8 cellular contexts compared by ENCODE assay signal in the genomic region with DNA sequence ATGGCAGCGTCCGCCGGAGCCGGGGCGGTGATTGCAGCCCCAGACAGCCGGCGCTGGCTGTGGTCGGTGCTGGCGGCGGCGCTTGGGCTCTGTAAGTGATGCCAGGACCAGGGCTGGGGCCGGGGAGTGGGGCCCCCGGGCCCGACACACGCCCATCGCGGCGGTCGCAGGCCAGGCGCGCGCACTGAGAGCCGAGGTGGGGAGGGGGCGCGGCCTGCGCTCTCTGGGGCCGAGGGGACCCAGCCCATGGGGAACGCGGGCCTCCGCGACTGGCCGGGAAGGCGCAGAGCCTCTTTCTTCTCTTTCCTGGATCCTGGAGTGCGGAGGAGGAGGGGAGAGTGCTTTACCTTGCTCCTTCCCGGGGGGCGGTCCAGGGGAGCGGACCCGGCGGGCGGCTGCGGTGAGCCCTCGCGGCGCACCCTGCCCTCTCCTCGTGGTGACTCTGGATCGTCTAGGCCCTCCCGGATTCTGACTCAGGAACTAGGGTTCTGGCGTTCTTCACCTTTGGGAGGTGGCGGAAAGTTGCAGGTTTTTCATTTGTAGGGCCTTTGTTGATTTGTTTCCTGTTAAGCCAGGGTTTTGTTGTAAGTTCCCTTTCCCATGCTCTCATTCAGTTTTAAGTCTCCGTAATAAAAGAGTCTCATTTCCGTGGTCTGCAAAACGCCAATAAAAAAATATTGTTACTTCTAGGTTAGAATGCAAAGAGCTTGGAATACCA. TPM values are rescaled to one million over a fixed set of nuclear protein-coding genes. Genes with fewer than 3 reads are reported as not detected.
DNase-seq lines count a peak whose midpoint lies in the region; ATAC-seq and TF ChIP-seq lines count a peak whose summit lies in the region.

No MANE protein-coding gene starts in this region.

- H3K4me1 ChIP-seq in DND-41 (ENCODE audit: insufficient read depth, low read length) (peaks cover 46% of the 10 kb centered on the region), liver (ENCODE audit: control insufficient read depth in 4 of 4, insufficient read depth in 4 of 4, low read length in 3 of 4) (peaks cover 2 to 18% (median 9%) of the 10 kb centered on the region in 4 donors)

- peaks cover 14% of the 10 kb centered on the region for H4K20me1 ChIP-seq in DND-41 (ENCODE audit: insufficient read depth, low read length)

- DNase-seq in DND-41 = peak; percentile 51
- DNase-seq in HS-27A (ENCODE audit: low read depth) = peak; percentile 14
- DNase-seq in SW480 (ENCODE audit: low spot score) = peak; percentile 60
- DNase-seq in chondrocyte (ENCODE audit: low spot score) = no peak
- DNase-seq in stimulated activated naive CD4-positive, alpha-beta T cell treated with Interleukin-2 at 50 U/mL for 16 hours (lab: John Stamatoyannopoulos, UW) = peak; percentile 26
- DNase-seq in SIG-M5 (lab: John Stamatoyannopoulos, UW) = no peak

- peaks cover 52% of the 10 kb centered on the region for H3K4me1 Mint-ChIP-seq in chondrocyte (ENCODE audit: low read depth)

- TF ChIP-seq CTCF in DND-41 (IDR thresholded peaks at IDR 0.05; ENCODE audit: borderline replicate concordance, extremely low read depth, low read length, poor library complexity, severe bottlenecking) (no peak), chondrocyte (IDR thresholded peaks at IDR 0.05) (no peak), liver (IDR thresholded peaks at IDR 0.05; ENCODE audit: low read depth, low read length, missing input control) (no peak)

- peak overlapping the region; percentile 81 for H3K9ac ChIP-seq in DND-41 (ENCODE audit: low read depth, low read length)
- H3K9ac ChIP-seq in liver (ENCODE audit: low read depth in 1 of 2, low read length in 2 of 2) = peak overlapping the region in 1 of 2 donors; percentile 67

- H3K4me3 ChIP-seq in DND-41 (ENCODE audit: low read depth in 1 of 2, low read length in 2 of 2) = peak overlapping the region; percentile 71 to 77
- peak overlapping the region; percentile 75 to 90 (median 79) for H3K4me3 ChIP-seq in liver (ENCODE audit: low read depth in 1 of 3, low read length in 3 of 3)

- H3K4me3 Mint-ChIP-seq in chondrocyte (ENCODE audit: unreplicated experiment) = peak overlapping the region; percentile 91

- WGBS in liver = 2% methylated on average over 52 of the region's 52 CpGs

- no peaks in the 10 kb centered on the region for H3K9me3 Mint-ChIP-seq in chondrocyte (ENCODE audit: low read depth)

- H3K27ac Mint-ChIP-seq in chondrocyte (ENCODE audit: unreplicated experiment) = peak overlapping the region; percentile 79

- H3K27me3 Mint-ChIP-seq in chondrocyte (ENCODE audit: low read depth) = no peaks in the 10 kb centered on the region

- TF ChIP-seq RAD21 in liver (IDR thresholded peaks at IDR 0.05) = no peak

- H3K36me3 ChIP-seq in DND-41 (ENCODE audit: insufficient read depth, low read length) = peaks cover 9% of the 10 kb centered on the region; the same call in 1 of the 2 replicates
- H3K36me3 ChIP-seq in liver (ENCODE audit: control insufficient read depth in 4 of 4, insufficient read depth in 3 of 4, low read depth in 1 of 4, low read length in 3 of 4) = no peaks in the 10 kb centered on the region

- peak overlapping the region; percentile 91 for H3K4me2 ChIP-seq in DND-41 (ENCODE audit: insufficient read depth, low read length)

- H3K27me3 ChIP-seq in DND-41 (ENCODE audit: insufficient read depth, low read length, poor library complexity) (no peaks in the 10 kb centered on the region), liver (ENCODE audit: control insufficient read depth in 4 of 4, insufficient read depth in 4 of 4, low read length in 3 of 4) (no peaks in the 10 kb centered on the region)

- H3K27ac ChIP-seq in DND-41 (ENCODE audit: low read length) = peak overlapping the region; percentile 64
- peak overlapping the region; percentile 78 to 80 for H3K27ac ChIP-seq in liver (ENCODE audit: low read depth in 1 of 2, low read length in 2 of 2)

- H2AFZ ChIP-seq in DND-41 (ENCODE audit: low read depth, low read length) = peak overlapping the region; percentile 95

- H3K9me3 ChIP-seq in DND-41 (ENCODE audit: insufficient read depth, low read length, severe bottlenecking) (no peaks in the 10 kb centered on the region), liver (ENCODE audit: control insufficient read depth in 4 of 4, low read length in 3 of 4) (no peaks in the 10 kb centered on the region)

- H3K36me3 Mint-ChIP-seq in chondrocyte (ENCODE audit: low read depth) = no peaks in the 10 kb centered on the region

- ATAC-seq in DND-41 (ENCODE audit: insufficient read depth, low read depth) (peak; percentile 66), GM21447 (IDR thresholded peaks at IDR 0.05; ENCODE audit: unreplicated experiment) (peak; percentile 33)

- peaks cover 53% of the 10 kb centered on the region for H3K79me2 ChIP-seq in DND-41 (ENCODE audit: insufficient read depth, low read length)

TF ChIP-seq in liver, 16 proteins besides CTCF, POLR2A, EP300 and RAD21:
- TF ChIP-seq EGR1 (IDR thresholded peaks at IDR 0.05; ENCODE audit: low read depth in 2 of 2) (no peak), HNF4G (IDR thresholded peaks at IDR 0.05) (no peak), ZBTB33 (IDR thresholded peaks at IDR 0.05) (no peak), NR2F2 (IDR thresholded peaks at IDR 0.05) (no peak), FOXA1 (IDR thresholded peaks at IDR 0.05) (no peak), GABPA (IDR thresholded peaks at IDR 0.05 in 1 of 2, conservative IDR thresholded peaks at IDR 0.05 in 1 of 2) (no peak), JUND (IDR thresholded peaks at IDR 0.05) (no peak), RXRA (IDR thresholded peaks at IDR 0.05) (no peak), TAF1 (conservative IDR thresholded peaks at IDR 0.05) (no peak), HNF4A (conservative IDR thresholded peaks at IDR 0.05) (no peak), FOXA2 (IDR thresholded peaks at IDR 0.05) (no peak), SP1 (IDR thresholded peaks at IDR 0.05) (no peak), YY1 (IDR thresholded peaks at IDR 0.05) (no peak)
- TF ChIP-seq, protein P1, sequence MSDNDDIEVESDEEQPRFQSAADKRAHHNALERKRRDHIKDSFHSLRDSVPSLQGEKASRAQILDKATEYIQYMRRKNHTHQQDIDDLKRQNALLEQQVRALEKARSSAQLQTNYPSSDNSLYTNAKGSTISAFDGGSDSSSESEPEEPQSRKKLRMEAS (IDR thresholded peaks at IDR 0.05) = no peak
- TF ChIP-seq, protein P2, sequence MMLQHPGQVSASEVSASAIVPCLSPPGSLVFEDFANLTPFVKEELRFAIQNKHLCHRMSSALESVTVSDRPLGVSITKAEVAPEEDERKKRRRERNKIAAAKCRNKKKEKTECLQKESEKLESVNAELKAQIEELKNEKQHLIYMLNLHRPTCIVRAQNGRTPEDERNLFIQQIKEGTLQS (IDR thresholded peaks at IDR 0.05) = no peak
- TF ChIP-seq, protein P3, sequence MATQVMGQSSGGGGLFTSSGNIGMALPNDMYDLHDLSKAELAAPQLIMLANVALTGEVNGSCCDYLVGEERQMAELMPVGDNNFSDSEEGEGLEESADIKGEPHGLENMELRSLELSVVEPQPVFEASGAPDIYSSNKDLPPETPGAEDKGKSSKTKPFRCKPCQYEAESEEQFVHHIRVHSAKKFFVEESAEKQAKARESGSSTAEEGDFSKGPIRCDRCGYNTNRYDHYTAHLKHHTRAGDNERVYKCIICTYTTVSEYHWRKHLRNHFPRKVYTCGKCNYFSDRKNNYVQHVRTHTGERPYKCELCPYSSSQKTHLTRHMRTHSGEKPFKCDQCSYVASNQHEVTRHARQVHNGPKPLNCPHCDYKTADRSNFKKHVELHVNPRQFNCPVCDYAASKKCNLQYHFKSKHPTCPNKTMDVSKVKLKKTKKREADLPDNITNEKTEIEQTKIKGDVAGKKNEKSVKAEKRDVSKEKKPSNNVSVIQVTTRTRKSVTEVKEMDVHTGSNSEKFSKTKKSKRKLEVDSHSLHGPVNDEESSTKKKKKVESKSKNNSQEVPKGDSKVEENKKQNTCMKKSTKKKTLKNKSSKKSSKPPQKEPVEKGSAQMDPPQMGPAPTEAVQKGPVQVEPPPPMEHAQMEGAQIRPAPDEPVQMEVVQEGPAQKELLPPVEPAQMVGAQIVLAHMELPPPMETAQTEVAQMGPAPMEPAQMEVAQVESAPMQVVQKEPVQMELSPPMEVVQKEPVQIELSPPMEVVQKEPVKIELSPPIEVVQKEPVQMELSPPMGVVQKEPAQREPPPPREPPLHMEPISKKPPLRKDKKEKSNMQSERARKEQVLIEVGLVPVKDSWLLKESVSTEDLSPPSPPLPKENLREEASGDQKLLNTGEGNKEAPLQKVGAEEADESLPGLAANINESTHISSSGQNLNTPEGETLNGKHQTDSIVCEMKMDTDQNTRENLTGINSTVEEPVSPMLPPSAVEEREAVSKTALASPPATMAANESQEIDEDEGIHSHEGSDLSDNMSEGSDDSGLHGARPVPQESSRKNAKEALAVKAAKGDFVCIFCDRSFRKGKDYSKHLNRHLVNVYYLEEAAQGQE (IDR thresholded peaks at IDR 0.05) = no peak
TF ChIP-seq in liver: peak in this region for 0.

RNA-seq across cellular contexts. Expression of gene MPZL1, which starts 0.5 kb away (rescaled TPM):
- 195 to 215 TPM (median 198 TPM) in 3 replicates for total RNA-seq in chondrocyte
- 10 to 100 TPM; 20.8 to 26.1 TPM for total RNA-seq in liver
- 10 to 100 TPM; 11.3 to 12.8 TPM for polyA plus RNA-seq in liver

Comparison
In these comparisons a context has a peak if more than half of its experiments do, and no peak if none do; other contexts are left out.
1. DNase-seq: peak in DND-41 (single experiment), HS-27A (single experiment), SW480 (single experiment) and stimulated activated naive CD4-positive, alpha-beta T cell treated with Interleukin-2 at 50 U/mL for 16 hours (single experiment); none in chondrocyte (single experiment) and SIG-M5 (single experiment).